Comparison of ENCODE assay signal across 8 cellular contexts in the genomic region with DNA sequence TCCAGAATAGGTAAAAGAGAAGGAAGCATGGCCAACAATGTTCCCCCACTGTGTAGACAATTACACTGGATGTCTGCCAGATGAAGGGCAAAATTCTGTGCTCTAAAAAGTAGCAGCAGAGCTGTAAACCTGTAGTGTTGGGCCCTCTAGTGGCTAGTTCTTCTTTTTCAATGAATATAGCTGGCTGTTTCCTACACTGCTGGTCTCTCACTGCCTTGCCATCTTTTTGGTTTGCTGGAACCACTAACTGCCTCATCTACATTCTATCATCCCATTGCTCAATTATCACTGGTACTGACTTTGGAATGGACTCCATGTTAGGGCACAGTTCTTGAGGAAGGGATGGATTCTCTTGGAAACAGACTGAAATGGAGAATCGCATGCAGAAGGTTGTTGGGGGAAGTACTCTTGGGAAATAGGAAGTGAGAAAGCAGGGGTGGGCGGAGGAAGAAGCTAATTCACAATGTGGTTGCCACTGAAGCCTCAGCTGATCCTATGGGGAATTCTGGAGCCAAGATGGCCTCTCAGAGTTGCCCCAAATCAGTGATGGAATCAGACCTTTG. TPM values are rescaled to one million over a fixed set of nuclear protein-coding genes. Genes with fewer than 3 reads are reported as not detected.
DNase-seq lines count a peak whose midpoint lies in the region; ATAC-seq, FAIRE-seq and TF ChIP-seq lines count a peak whose summit lies in the region.

No MANE protein-coding gene starts in this region.

- H3K4me3 Mint-ChIP-seq in Caco-2 (ENCODE audit: unreplicated experiment) (no peak overlapping the region), astrocyte (ENCODE audit: unreplicated experiment) (no peak overlapping the region)

- 71% methylated on average over 2 of the region's 2 CpGs for WGBS in hepatocyte (ENCODE audit: low lambda C conversion rate, missing lambda C conversion rate)
- WGBS in smooth muscle cell (ENCODE audit: low lambda C conversion rate), result 80% methylated on average over 2 of the region's 2 CpGs

- no peak overlapping the region for H3K27ac Mint-ChIP-seq in Caco-2 (ENCODE audit: unreplicated experiment)
- H3K27ac Mint-ChIP-seq in astrocyte (ENCODE audit: unreplicated experiment), result no peak overlapping the region

- no peaks in the 10 kb centered on the region for H3K27me3 ChIP-seq in Caco-2 (replicated peaks; ENCODE audit: control insufficient read depth, insufficient read depth, low read length)
- H3K27me3 ChIP-seq in SJSA1 (replicated peaks), result no peaks in the 10 kb centered on the region
- H3K27me3 ChIP-seq in astrocyte (ENCODE audit: insufficient read depth, low read length), result no peaks in the 10 kb centered on the region
- H3K27me3 ChIP-seq in hepatocyte, result no peaks in the 10 kb centered on the region
- H3K27me3 ChIP-seq in smooth muscle cell (ENCODE audit: low read depth), result no peaks in the 10 kb centered on the region

- no peaks in the 10 kb centered on the region for H3F3A ChIP-seq in smooth muscle cell (ENCODE audit: low read depth)

- H3K27ac ChIP-seq in SJSA1 (no peak overlapping the region), astrocyte (ENCODE audit: low read depth, low read length) (no peak overlapping the region), hepatocyte (no peak overlapping the region), smooth muscle cell (ENCODE audit: low read depth) (no peak overlapping the region)

- DNase-seq in Caco-2 (peak; percentile 60 to 81), NCI-H128 (lab: John Stamatoyannopoulos, UW; ENCODE audit: unreplicated experiment) (peak; percentile 64), SJSA1 (ENCODE audit: low read depth in 1 of 2, low spot score in 2 of 2) (peak; percentile 31 to 49), astrocyte (ENCODE audit: low read depth) (peak; percentile 58), hepatocyte (ENCODE audit: low spot score) (peak; percentile 88), smooth muscle cell (lab: John Stamatoyannopoulos, UW; ENCODE audit: unreplicated experiment) (no peak)

- TF ChIP-seq CTCF in Caco-2 (IDR thresholded peaks at IDR 0.05; ENCODE audit: insufficient read depth in 1 of 2, low read depth in 1 of 2, low read length in 1 of 2, severe bottlenecking in 1 of 2, unreplicated experiment in 1 of 2) (peak; percentile 84 to 88), astrocyte (IDR thresholded peaks at IDR 0.05; ENCODE audit: insufficient read depth, low read depth, low read length) (peak; percentile 85), hepatocyte (IDR thresholded peaks at IDR 0.05; ENCODE audit: poor library complexity) (peak; percentile 85), smooth muscle cell (IDR thresholded peaks at IDR 0.05; ENCODE audit: borderline replicate concordance, insufficient read depth, poor library complexity, severe bottlenecking) (peak; percentile 72)

- H3K27me3 Mint-ChIP-seq in Caco-2 (ENCODE audit: insufficient read depth, unreplicated experiment) (no peaks in the 10 kb centered on the region), astrocyte (ENCODE audit: low read depth, unreplicated experiment) (peaks cover 17% of the 10 kb centered on the region)

- H3K4me2 ChIP-seq in astrocyte (ENCODE audit: low read length), result peak overlapping the region; percentile 21
- H3K4me2 ChIP-seq in hepatocyte, result no peak overlapping the region
- no peak overlapping the region for H3K4me2 ChIP-seq in smooth muscle cell

- H3K36me3 ChIP-seq in Caco-2 (ENCODE audit: control insufficient read depth, insufficient read depth, low read length) (no peaks in the 10 kb centered on the region), SJSA1 (no peaks in the 10 kb centered on the region), astrocyte (ENCODE audit: insufficient read depth, low read length) (no peaks in the 10 kb centered on the region), hepatocyte (replicated peaks; ENCODE audit: insufficient read depth, low read depth) (no peaks in the 10 kb centered on the region), smooth muscle cell (ENCODE audit: low read depth) (no peaks in the 10 kb centered on the region)

- H2AFZ ChIP-seq in astrocyte (ENCODE audit: low read depth, low read length) (peak overlapping the region; percentile 74), hepatocyte (no peak overlapping the region), smooth muscle cell (ENCODE audit: low read depth) (no peak overlapping the region)

- H4K20me1 ChIP-seq in astrocyte (ENCODE audit: insufficient read depth, low read length), result no peaks in the 10 kb centered on the region
- H4K20me1 ChIP-seq in hepatocyte (ENCODE audit: insufficient read depth, poor library complexity, severe bottlenecking), result no peaks in the 10 kb centered on the region
- no peaks in the 10 kb centered on the region for H4K20me1 ChIP-seq in smooth muscle cell (ENCODE audit: low read depth)

- H3K79me2 ChIP-seq in astrocyte (ENCODE audit: insufficient read depth, low read length) (no peaks in the 10 kb centered on the region), hepatocyte (no peaks in the 10 kb centered on the region), smooth muscle cell (ENCODE audit: low read depth) (no peaks in the 10 kb centered on the region)

- H3K9me2 ChIP-seq in hepatocyte (replicated peaks; ENCODE audit: insufficient read depth), result no peaks in the 10 kb centered on the region

- H3K9me3 Mint-ChIP-seq in Caco-2 (ENCODE audit: unreplicated experiment), result no peaks in the 10 kb centered on the region
- no peaks in the 10 kb centered on the region for H3K9me3 Mint-ChIP-seq in astrocyte (ENCODE audit: unreplicated experiment)

- no TSS peak for BruUV-seq in Caco-2 (replicated peaks; lab: Mats Ljungman, UMichigan)

- H3K4me3 ChIP-seq in Caco-2 (ENCODE audit: low read depth, low read length), result no peak overlapping the region
- no peak overlapping the region for H3K4me3 ChIP-seq in SJSA1
- no peak overlapping the region for H3K4me3 ChIP-seq in astrocyte (ENCODE audit: insufficient read depth, low read depth, low read length)
- no peak overlapping the region for H3K4me3 ChIP-seq in hepatocyte
- no peak overlapping the region for H3K4me3 ChIP-seq in smooth muscle cell

- H3K9me3 ChIP-seq in Caco-2, result no peaks in the 10 kb centered on the region
- no peaks in the 10 kb centered on the region for H3K9me3 ChIP-seq in SJSA1 (replicated peaks)
- H3K9me3 ChIP-seq in astrocyte (ENCODE audit: insufficient read depth, low read depth, low read length), result no peaks in the 10 kb centered on the region
- no peaks in the 10 kb centered on the region for H3K9me3 ChIP-seq in hepatocyte (ENCODE audit: low read depth)
- no peaks in the 10 kb centered on the region for H3K9me3 ChIP-seq in smooth muscle cell (replicated peaks; ENCODE audit: low read depth)

- intact Hi-C loops in Caco-2 (cut with micrococcal nuclease; ENCODE audit: unreplicated experiment), result loop anchor here (1.0 to 5.0 kb wide), 5 partner anchors 61 to 277 kb away; partner anchors contain the start of genes C2CD3, P4HA3 and PPME1

- H3K9ac ChIP-seq in astrocyte (ENCODE audit: low read length) (peak overlapping the region; percentile 0), smooth muscle cell (ENCODE audit: low read depth) (no peak overlapping the region)

- H3K36me3 Mint-ChIP-seq in Caco-2 (ENCODE audit: insufficient read depth, unreplicated experiment), result peaks cover 5% of the 10 kb centered on the region
- peaks cover 2% of the 10 kb centered on the region for H3K36me3 Mint-ChIP-seq in astrocyte (ENCODE audit: low read depth, unreplicated experiment)

- H3K4me1 ChIP-seq in Caco-2 (peaks cover 12% of the 10 kb centered on the region), SJSA1 (replicated peaks) (no peaks in the 10 kb centered on the region), astrocyte (ENCODE audit: insufficient read depth, low read length) (peaks cover 9% of the 10 kb centered on the region), hepatocyte (ENCODE audit: insufficient read depth) (peaks cover 23% of the 10 kb centered on the region), smooth muscle cell (ENCODE audit: low read depth) (no peaks in the 10 kb centered on the region)

- CTCF ChIA-PET in Caco-2 (lab: Charles Lee), result interaction anchor here (0.5 to 7.0 kb wide), 31 partner anchors 9 to 651 kb away, joined by 3 to 196 read pairs (median 5); partner anchors contain the start of genes KCNE3, LIPT2, PGM2L1 and POLD3

- peak; percentile 57 for ATAC-seq in GM21723 (IDR thresholded peaks at IDR 0.05; ENCODE audit: unreplicated experiment)
- no peak for ATAC-seq in HG03439 (IDR thresholded peaks at IDR 0.05; ENCODE audit: unreplicated experiment)

- POLR2A ChIA-PET in Caco-2 (lab: Charles Lee), result interaction anchor here (0.5 to 1.1 kb wide), 4 partner anchors 16 to 467 kb away, joined by 3 to 6 read pairs (median 4); partner anchors contain the start of genes LIPT2 and UCP2

- FAIRE-seq in astrocyte (lab: Jason Lieb, UNC), result peak; percentile 13

- peaks cover 9% of the 10 kb centered on the region for H3K4me1 Mint-ChIP-seq in Caco-2 (ENCODE audit: low read depth, unreplicated experiment)
- H3K4me1 Mint-ChIP-seq in astrocyte (ENCODE audit: low read depth, unreplicated experiment), result peaks cover 2% of the 10 kb centered on the region

RNA-seq across cellular contexts. Expression of gene KCNE3, which starts 17.9 kb away (rescaled TPM):
- total RNA-seq in Caco-2 (2022), result 48.1 and 58.2 TPM in 2 replicates
- total RNA-seq in SJSA1 (2014; rRNA removed; shearing (Covaris generic)), result not detected in 2 replicates
- 0.31 and 0.59 TPM in 2 replicates for total RNA-seq in astrocyte
- 17.1 and 18.6 TPM in 2 replicates for total RNA-seq in hepatocyte
- 8.7 and 9.6 TPM in 2 replicates for polyA plus RNA-seq in hepatocyte
- total RNA-seq in smooth muscle cell, result 3.9 and 6.3 TPM in 2 replicates
- 4.2 and 5.1 TPM in 2 replicates for polyA plus RNA-seq in smooth muscle cell

RNA-seq across cellular contexts. Expression of gene LIPT2, which starts 44.1 kb away (rescaled TPM):
- 10.5 and 14.4 TPM in 2 replicates for total RNA-seq in Caco-2 (2022)
- 2.3 and 2.4 TPM in 2 replicates for total RNA-seq in SJSA1 (2014; rRNA removed; shearing (Covaris generic))
- 2.0 and 3.5 TPM in 2 replicates for total RNA-seq in astrocyte
- total RNA-seq in hepatocyte, result 9.8 and 14.3 TPM in 2 replicates
- 9.2 and 12.4 TPM in 2 replicates for polyA plus RNA-seq in hepatocyte
- total RNA-seq in smooth muscle cell, result 4.0 and 6.5 TPM in 2 replicates
- polyA plus RNA-seq in smooth muscle cell, result 9.7 and 10.2 TPM in 2 replicates

RNA-seq across cellular contexts. Expression of gene PGM2L1, which starts 51.2 kb away (rescaled TPM):
- total RNA-seq in Caco-2 (2022) (7.7 and 8.0 TPM in 2 replicates), astrocyte (41.0 and 43.6 TPM in 2 replicates), hepatocyte (10.0 and 12.6 TPM in 2 replicates), smooth muscle cell (17.3 and 17.5 TPM in 2 replicates)
- total RNA-seq in SJSA1 (2014; rRNA removed; shearing (Covaris generic)), result 2.0 and 2.7 TPM in 2 replicates
- polyA plus RNA-seq in hepatocyte (6.7 and 7.7 TPM in 2 replicates), smooth muscle cell (6.5 and 6.7 TPM in 2 replicates)
